12 cellular contexts compared by ENCODE assay signal in genomic region chr6:167103041-167103816, GRCh38. TPM values are rescaled to one million over a fixed set of nuclear protein-coding genes. Genes with fewer than 3 reads are reported as not detected.
DNase-seq lines count a peak whose midpoint lies in the region; ATAC-seq and TF ChIP-seq lines count a peak whose summit lies in the region.
"Had no signal": no experiment of that assay in that cellular context is flagged by ENCODE, and none has a peak within 500 bp of the region (broad histone marks: within the 10 kb centered on the region; RNA-seq: fewer than 3 reads in every experiment).

No MANE protein-coding gene starts in this region.

- DNase-seq in stimulated activated naive CD8-positive, alpha-beta T cell treated with anti-CD3 and anti-CD28 coated beads, Interleukin-15, Interleukin-2, amounts not matched to agents 100 U/mL and 50 U/mL, for 24 hours, result no peak
- peak; percentile 72 for DNase-seq in MM.1S
- no peak for DNase-seq in SKM-1 (lab: John Stamatoyannopoulos, UW; ENCODE audit: unreplicated experiment)
- DNase-seq in vagina (ENCODE audit: extremely low spot score in 2 of 2), result no peak
- DNase-seq in right atrium auricular region (ENCODE audit: low spot score), result no peak
- DNase-seq in stimulated activated CD4-positive, alpha-beta T cell treated with anti-CD3 and anti-CD28 coated beads, Interleukin-2, amount 100 ng/mL, for 48 hours, result no peak
- DNase-seq: NCI-H226, WERI-Rb-1 had no signal

- H2AFZ ChIP-seq in MM.1S (ENCODE audit: low read length), result no peak overlapping the region

- H3K9me3 Mint-ChIP-seq in stimulated activated naive CD8-positive, alpha-beta T cell treated with anti-CD3 and anti-CD28 coated beads, Interleukin-15, Interleukin-2, amounts not matched to agents 100 ng/mL and 50 ng/mL, for 24 hours, result no peaks in the 10 kb centered on the region

- H3K36me3 ChIP-seq in MM.1S (replicated peaks; ENCODE audit: insufficient read depth, low read length), result no peaks in the 10 kb centered on the region
- H3K36me3 ChIP-seq in vagina, result no peaks in the 10 kb centered on the region
- no peaks in the 10 kb centered on the region for H3K36me3 ChIP-seq in right atrium auricular region
- H3K36me3 ChIP-seq: gastroesophageal sphincter, WERI-Rb-1 had no signal

- H3K4me3 ChIP-seq in MM.1S (ENCODE audit: low read length), result no peak overlapping the region
- no peak overlapping the region for H3K4me3 ChIP-seq in vagina
- no peak overlapping the region for H3K4me3 ChIP-seq in right atrium auricular region
- H3K4me3 ChIP-seq: gastroesophageal sphincter had no signal

- intact Hi-C loops in vagina (cut with DNase I), result no loop called here

- no peak for TF ChIP-seq CTCF in MM.1S (IDR thresholded peaks at IDR 0.05; ENCODE audit: low read length)
- no peak for TF ChIP-seq CTCF in vagina (IDR thresholded peaks at IDR 0.05)
- no peak for TF ChIP-seq CTCF in right atrium auricular region (IDR thresholded peaks at IDR 0.05)

- ATAC-seq in stimulated activated naive CD8-positive, alpha-beta T cell treated with anti-CD3 and anti-CD28 coated beads, Interleukin-15, Interleukin-2, amounts not matched to agents 100 U/mL and 50 U/mL, for 24 hours, result no peak
- peak; percentile 97 for ATAC-seq in HG02798 (IDR thresholded peaks at IDR 0.05; ENCODE audit: poor library complexity, unreplicated experiment)
- ATAC-seq: gastroesophageal sphincter had no signal

- peak overlapping the region; percentile 55 for H3K27ac Mint-ChIP-seq in stimulated activated naive CD8-positive, alpha-beta T cell treated with anti-CD3 and anti-CD28 coated beads, Interleukin-15, Interleukin-2, amounts not matched to agents 100 ng/mL and 50 ng/mL, for 24 hours

- H3K4me1 ChIP-seq in MM.1S (ENCODE audit: low read length), result peaks cover 12% of the 10 kb centered on the region
- H3K4me1 ChIP-seq in vagina, result no peaks in the 10 kb centered on the region
- H3K4me1 ChIP-seq in right atrium auricular region, result no peaks in the 10 kb centered on the region
- H3K4me1 ChIP-seq: gastroesophageal sphincter had no signal

- no peaks in the 10 kb centered on the region for H3F3A ChIP-seq in MM.1S (ENCODE audit: insufficient read depth, low read length)

- H3K79me2 ChIP-seq in MM.1S (ENCODE audit: low read length), result no peaks in the 10 kb centered on the region

- no peak overlapping the region for H3K4me3 Mint-ChIP-seq in stimulated activated naive CD8-positive, alpha-beta T cell treated with anti-CD3 and anti-CD28 coated beads, Interleukin-15, Interleukin-2, amounts not matched to agents 100 ng/mL and 50 ng/mL, for 24 hours

- H3K27ac ChIP-seq in MM.1S (ENCODE audit: low read length), result peak overlapping the region; percentile 16; the same call in 1 of the 2 replicates
- no peak overlapping the region for H3K27ac ChIP-seq in vagina
- H3K27ac ChIP-seq in right atrium auricular region, result no peak overlapping the region
- H3K27ac ChIP-seq: gastroesophageal sphincter, WERI-Rb-1 had no signal

- no peak for TF ChIP-seq POLR2A in vagina (IDR thresholded peaks at IDR 0.05)

- no peaks in the 10 kb centered on the region for H3K36me3 Mint-ChIP-seq in stimulated activated naive CD8-positive, alpha-beta T cell treated with anti-CD3 and anti-CD28 coated beads, Interleukin-15, Interleukin-2, amounts not matched to agents 100 ng/mL and 50 ng/mL, for 24 hours (ENCODE audit: low read depth)

- no peaks in the 10 kb centered on the region for H3K9me2 ChIP-seq in MM.1S (replicated peaks; ENCODE audit: insufficient read depth, low read length)

- H3K27me3 Mint-ChIP-seq in stimulated activated naive CD8-positive, alpha-beta T cell treated with anti-CD3 and anti-CD28 coated beads, Interleukin-15, Interleukin-2, amounts not matched to agents 100 ng/mL and 50 ng/mL, for 24 hours, result no peaks in the 10 kb centered on the region

- no peak overlapping the region for H3K9ac ChIP-seq in MM.1S (ENCODE audit: low read length)

- H4K20me1 ChIP-seq in MM.1S (ENCODE audit: insufficient read depth, low read length), result no peaks in the 10 kb centered on the region

- H3K4me1 Mint-ChIP-seq in stimulated activated naive CD8-positive, alpha-beta T cell treated with anti-CD3 and anti-CD28 coated beads, Interleukin-15, Interleukin-2, amounts not matched to agents 100 ng/mL and 50 ng/mL, for 24 hours (ENCODE audit: low read depth), result peaks cover 32% of the 10 kb centered on the region

- H3K27me3 ChIP-seq in MM.1S (replicated peaks; ENCODE audit: insufficient read depth, low read length) (no peaks in the 10 kb centered on the region), vagina (no peaks in the 10 kb centered on the region), right atrium auricular region (no peaks in the 10 kb centered on the region)
- H3K27me3 ChIP-seq: gastroesophageal sphincter had no signal

- H3K4me2 ChIP-seq in MM.1S (ENCODE audit: low read depth, low read length), result peak overlapping the region; percentile 29; the same call in 1 of the 2 replicates

- H3K9me3 ChIP-seq in MM.1S (replicated peaks; ENCODE audit: insufficient read depth, low read length) (no peaks in the 10 kb centered on the region), vagina (no peaks in the 10 kb centered on the region), right atrium auricular region (peaks cover 0 to 3% of the 10 kb centered on the region in 2 donors)
- H3K9me3 ChIP-seq: gastroesophageal sphincter had no signal

RNA-seq across cellular contexts. Expression of gene CCR6, which starts 19.7 kb away (rescaled TPM):
- total RNA-seq in vagina (1.2 TPM), right atrium auricular region (under 1 TPM in 1 of 2 donors, not detected in 1; 0.37 TPM)
- total RNA-seq: astrocyte, gastroesophageal sphincter had no signal

RNA-seq across cellular contexts. Expression of gene GPR31, which starts 54.6 kb away (rescaled TPM):
- total RNA-seq in vagina, result not detected
- total RNA-seq in right atrium auricular region, result not detected
- total RNA-seq: astrocyte, gastroesophageal sphincter had no signal
